ENCODE assay signal across 16 cellular contexts in the genomic region with DNA sequence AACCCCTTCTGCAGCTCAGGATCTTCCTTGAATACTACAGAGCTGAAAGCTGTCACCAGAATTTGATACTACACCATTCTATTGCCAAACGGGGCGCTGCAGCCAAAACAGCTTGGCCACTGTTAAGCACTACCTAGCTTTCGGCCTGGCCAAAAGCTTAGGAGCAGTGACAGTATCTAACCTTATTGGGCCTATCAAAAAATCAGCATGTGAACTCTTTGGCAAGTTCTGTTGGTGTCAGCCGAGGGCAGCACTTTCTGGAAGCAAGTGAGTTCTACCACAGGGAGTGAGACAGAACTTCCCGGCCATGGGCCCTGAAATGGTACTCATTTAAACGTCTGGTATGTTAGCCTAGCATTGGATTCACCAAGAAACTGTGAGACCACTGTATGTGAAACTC. TPM values are rescaled to one million over a fixed set of nuclear protein-coding genes. Genes with fewer than 3 reads are reported as not detected.
A peak's percentile ranks its signal among the peaks of the same experiment; 100 is the strongest.
DNase-seq lines count a peak whose midpoint lies in the region; ATAC-seq, FAIRE-seq and TF ChIP-seq lines count a peak whose summit lies in the region.
"Had no signal": no experiment of that assay in that cellular context is flagged by ENCODE, and none has a peak within 500 bp of the region (broad histone marks: within the 10 kb centered on the region; RNA-seq: fewer than 3 reads in every experiment).

No MANE protein-coding gene starts in this region.

- intact Hi-C loops in K562 (cut with micrococcal nuclease) (no loop called here), mucosa of descending colon (cut with DNase I, micrococcal nuclease) (no loop called here)

- H3K4me2 ChIP-seq in K562 (ENCODE audit: insufficient read depth, low read length): no peak overlapping the region; the same call in 1 of the 2 replicates
- H3K4me2 ChIP-seq: BLaER1 treated with 17β-estradiol and CSF1 and Interleukin-3, amounts not matched to agents 10 nM and 100 nM had no signal

- no peak for TF ChIP-seq RAD21 in K562 (CRISPR knock-in tag; conservative IDR thresholded peaks at IDR 0.05 in 1 of 2, IDR thresholded peaks at IDR 0.05 in 1 of 2)

- peaks cover 3% of the 10 kb centered on the region for H3K9me3 Mint-ChIP-seq in stimulated activated memory B cell treated with anti-CD40 and anti-IgM and Interleukin-4, amounts not matched to agents 10 μg/mL and 1 μg/mL and 100 μg/mL, for 72 hours
- H3K9me3 Mint-ChIP-seq: activated naive CD4-positive, alpha-beta T cell treated with anti-CD3 and anti-CD28 coated beads, Interleukin-2, amount 50 U/mL, for 24 hours had no signal

- H3K4me3 ChIP-seq in K562 (no peak overlapping the region), mucosa of descending colon (no peak overlapping the region)
- H3K4me3 ChIP-seq: BLaER1 treated with 17β-estradiol and CSF1 and Interleukin-3, amounts not matched to agents 10 nM and 100 nM; SJCRH30 had no signal

- ATAC-seq in GM18868 (IDR thresholded peaks at IDR 0.05; ENCODE audit: unreplicated experiment) (peak; percentile 24), K562 (peak; percentile 82), left lobe of liver (peak; percentile 98), HG03097 (IDR thresholded peaks at IDR 0.05; ENCODE audit: low FRiP score, unreplicated experiment) (no peak), mucosa of descending colon (no peak)
- no peak for ATAC-seq in stimulated activated memory B cell treated with anti-CD40 and anti-IgM and Interleukin-4, amounts not matched to agents 10 μg/mL and 1 μg/mL and 100 μg/mL, for 72 hours

- TF ChIP-seq POLR2A in K562 (conservative IDR thresholded peaks at IDR 0.05): no peak

- no peak overlapping the region for H3K27ac Mint-ChIP-seq in stimulated activated memory B cell treated with anti-CD40 and anti-IgM and Interleukin-4, amounts not matched to agents 10 μg/mL and 1 μg/mL and 100 μg/mL, for 72 hours
- H3K27ac Mint-ChIP-seq: activated naive CD4-positive, alpha-beta T cell treated with anti-CD3 and anti-CD28 coated beads, Interleukin-2, amount 50 U/mL, for 24 hours had no signal

- no peaks in the 10 kb centered on the region for H3K79me2 ChIP-seq in K562 (ENCODE audit: control insufficient read depth, insufficient read depth, low read length)

- WGBS in K562 (ENCODE audit: insufficient coverage, low coverage, missing lambda C conversion rate): 8% methylated on average over 6 of the region's 6 CpGs

- no peak overlapping the region for H3K27ac ChIP-seq in K562 (ENCODE audit: extremely low read depth, low read depth, low read length)
- H3K27ac ChIP-seq: BLaER1 treated with 17β-estradiol and CSF1 and Interleukin-3, amounts not matched to agents 10 nM and 100 nM; SJCRH30 had no signal

- H2AFZ ChIP-seq in K562 (ENCODE audit: low read depth, low read length): peak overlapping the region; percentile 26; the same call in 1 of the 2 replicates

- no peaks in the 10 kb centered on the region for H3K9me3 ChIP-seq in K562 (replicated peaks; ENCODE audit: control insufficient read depth, insufficient read depth, low read depth, low read length)
- no peaks in the 10 kb centered on the region for H3K9me3 ChIP-seq in mucosa of descending colon
- H3K9me3 ChIP-seq: SJCRH30 had no signal

- H3K4me1 Mint-ChIP-seq in stimulated activated memory B cell treated with anti-CD40 and anti-IgM and Interleukin-4, amounts not matched to agents 10 μg/mL and 1 μg/mL and 100 μg/mL, for 72 hours: no peaks in the 10 kb centered on the region
- H3K4me1 Mint-ChIP-seq: activated naive CD4-positive, alpha-beta T cell treated with anti-CD3 and anti-CD28 coated beads, Interleukin-2, amount 50 U/mL, for 24 hours had no signal

- H3K9me1 ChIP-seq in K562 (ENCODE audit: control insufficient read depth, insufficient read depth, low read length): no peaks in the 10 kb centered on the region

- TF ChIP-seq EP300 in K562 (IDR thresholded peaks at IDR 0.05; ENCODE audit: low read length): no peak

- no TSS peak for BruUV-seq in K562 (replicated peaks; lab: Mats Ljungman, UMichigan)

- peak; percentile 6 for FAIRE-seq in K562 (lab: Jason Lieb, UNC)
- FAIRE-seq: HTR-8/SVneo, TTC549 had no signal

- no peak for DNase-seq in K562 (ENCODE audit: extremely low read depth in 1 of 4, low spot score in 3 of 4)
- DNase-seq in left lobe of liver (ENCODE audit: low spot score): peak; percentile 80
- no peak for DNase-seq in NCI-H1092 treated with DMSO at 0.1 percent for 48 hours (lab: John Stamatoyannopoulos, UW)
- DNase-seq in NCI-H187 (lab: John Stamatoyannopoulos, UW): no peak
- no peak for DNase-seq in mucosa of descending colon
- DNase-seq: islet precursor cell, NCI-H1417, SJCRH30 had no signal

- TF ChIP-seq CTCF in K562 (IDR thresholded peaks at IDR 0.05 in 2 of 3, conservative IDR thresholded peaks at IDR 0.05 in 1 of 3; ENCODE audit: insufficient read depth in 2 of 3, low read depth in 1 of 3, low read length in 3 of 3): no peak; a peak in 1 of 6 replicates
- no peak for TF ChIP-seq CTCF in mucosa of descending colon (IDR thresholded peaks at IDR 0.05)

- peaks cover 11% of the 10 kb centered on the region for H3K27me3 Mint-ChIP-seq in stimulated activated memory B cell treated with anti-CD40 and anti-IgM and Interleukin-4, amounts not matched to agents 10 μg/mL and 1 μg/mL and 100 μg/mL, for 72 hours
- H3K27me3 Mint-ChIP-seq: activated naive CD4-positive, alpha-beta T cell treated with anti-CD3 and anti-CD28 coated beads, Interleukin-2, amount 50 U/mL, for 24 hours had no signal

- H3K4me3 Mint-ChIP-seq in stimulated activated memory B cell treated with anti-CD40 and anti-IgM and Interleukin-4, amounts not matched to agents 10 μg/mL and 1 μg/mL and 100 μg/mL, for 72 hours: peak overlapping the region; percentile 43
- H3K4me3 Mint-ChIP-seq: activated naive CD4-positive, alpha-beta T cell treated with anti-CD3 and anti-CD28 coated beads, Interleukin-2, amount 50 U/mL, for 24 hours; neural crest cell had no signal

- H4K20me1 ChIP-seq in K562 (replicated peaks; ENCODE audit: control insufficient read depth, insufficient read depth, low read length): no peaks in the 10 kb centered on the region
- H4K20me1 ChIP-seq: BLaER1 treated with 17β-estradiol and CSF1 and Interleukin-3, amounts not matched to agents 10 nM and 100 nM had no signal

- H3K27me3 ChIP-seq in K562 (ENCODE audit: control insufficient read depth in 2 of 2, insufficient read depth in 2 of 2, low read length in 2 of 2): peaks cover 0 to under 1% of the 10 kb centered on the region in 2 experiments; a peak in 1 of 5 replicates
- H3K27me3 ChIP-seq: BLaER1 treated with 17β-estradiol and CSF1 and Interleukin-3, amounts not matched to agents 10 nM and 100 nM; SJCRH30 had no signal

- H3K36me3 Mint-ChIP-seq in stimulated activated memory B cell treated with anti-CD40 and anti-IgM and Interleukin-4, amounts not matched to agents 10 μg/mL and 1 μg/mL and 100 μg/mL, for 72 hours: peaks cover 7% of the 10 kb centered on the region
- H3K36me3 Mint-ChIP-seq: activated naive CD4-positive, alpha-beta T cell treated with anti-CD3 and anti-CD28 coated beads, Interleukin-2, amount 50 U/mL, for 24 hours had no signal

- in situ Hi-C loops in K562 (cut with MboI): no loop called here

- CTCF ChIA-PET in K562 (lab: Yijun Ruan, JAX; ENCODE audit: low intra/inter-chr PET ratio): no interaction called here

- H3K36me3 ChIP-seq in K562 (ENCODE audit: control insufficient read depth, insufficient read depth, low read length) (no peaks in the 10 kb centered on the region), mucosa of descending colon (ENCODE audit: low read depth) (no peaks in the 10 kb centered on the region)
- H3K36me3 ChIP-seq: BLaER1 treated with 17β-estradiol and CSF1 and Interleukin-3, amounts not matched to agents 10 nM and 100 nM; SJCRH30 had no signal

- H3K4me1 ChIP-seq in K562 (replicated peaks in 1 of 2; ENCODE audit: control insufficient read depth in 2 of 2, insufficient read depth in 2 of 2, low read length in 2 of 2): no peaks in the 10 kb centered on the region
- H3K4me1 ChIP-seq in mucosa of descending colon (ENCODE audit: low read depth): no peaks in the 10 kb centered on the region
- H3K4me1 ChIP-seq: BLaER1 treated with 17β-estradiol and CSF1 and Interleukin-3, amounts not matched to agents 10 nM and 100 nM; SJCRH30 had no signal

- no peak overlapping the region; a peak in 1 of 4 replicates for H3K9ac ChIP-seq in K562 (ENCODE audit: insufficient read depth in 1 of 2, low read depth in 2 of 2, low read length in 2 of 2)
- H3K9ac ChIP-seq: BLaER1 treated with 17β-estradiol and CSF1 and Interleukin-3, amounts not matched to agents 10 nM and 100 nM had no signal

- POLR2A ChIA-PET in K562 (lab: Yijun Ruan, JAX): no interaction called here

TF ChIP-seq in K562, 482 proteins besides CTCF, POLR2A, EP300 and RAD21 (continues in another document):
- no peak for TF ChIP-seq E2F3 (CRISPR knock-in tag; IDR thresholded peaks at IDR 0.05)
- no peak for TF ChIP-seq ARID2 (IDR thresholded peaks at IDR 0.05)
- no peak for TF ChIP-seq SIN3B (IDR thresholded peaks at IDR 0.05; ENCODE audit: low read depth)
- TF ChIP-seq IFI16 (CRISPR knock-in tag; IDR thresholded peaks at IDR 0.05): no peak
- no peak for TF ChIP-seq CBX3 (IDR thresholded peaks at IDR 0.05; ENCODE audit: borderline replicate concordance in 1 of 2, low read length in 2 of 2)

RNA-seq across cellular contexts. Expression of a gene that starts 16.1 kb away (rescaled TPM):
- 7.8 and 12.5 TPM in 2 replicates for total RNA-seq in K562 (2011; cell fraction: chromatin; rRNA removed; ENCODE audit: low replicate concordance)
- total RNA-seq in K562 (2011; cell fraction: nucleolus; rRNA removed): 7.5 and 10.7 TPM in 2 replicates
- total RNA-seq in K562 (2011; cell fraction: nucleoplasm; rRNA removed): 10.3 and 13.1 TPM in 2 replicates
- 15.1 and 15.7 TPM in 2 replicates for total RNA-seq in K562 (2014; rRNA removed)
- 26.1 and 29.5 TPM in 2 replicates for total RNA-seq in K562 (2014; rRNA removed; fragmentation: Illumina TruSeq; extraction: Trizol)
- 19.5 and 20.8 TPM in 2 replicates for total RNA-seq in K562 (2015; rRNA removed; fragmentation: Illumina TruSeq; extraction: Trizol)
- total RNA-seq in K562 (2021): 24.6 and 26.6 TPM in 2 replicates
- 17.9 and 24.3 TPM in 2 replicates for polyA plus RNA-seq in K562 (2011; rRNA removed)
- polyA plus RNA-seq in K562 (2011; cell fraction: cytosol; rRNA removed): 13.6 and 13.7 TPM in 2 replicates
- 10.6 and 11.9 TPM in 2 replicates for polyA plus RNA-seq in K562 (2011; cell fraction: nucleus; rRNA removed)
- 26.7 and 33.6 TPM in 2 replicates for polyA plus RNA-seq in K562 (2012)
- 28.6 and 28.7 TPM in 2 replicates for polyA plus RNA-seq in K562 (2014; fragmentation: Illumina TruSeq; extraction: Trizol)
- polyA plus RNA-seq in K562 (2014; fragmentation: Nextera tagmentation; extraction: Ambion mirVana): 10 to 100 TPM; 27.7 to 38.4 TPM
- polyA plus RNA-seq in K562 (2014; rRNA removed): 14.5 and 14.6 TPM in 2 replicates
- 24.2 and 25.9 TPM in 2 replicates for polyA minus RNA-seq in K562 (2011; rRNA and poly(A)+ RNA removed)
- 20.3 and 24.0 TPM in 2 replicates for polyA minus RNA-seq in K562 (2011; cell fraction: cytosol; rRNA and poly(A)+ RNA removed)
- polyA minus RNA-seq in K562 (2011; cell fraction: nucleus; rRNA and poly(A)+ RNA removed): 15.1 and 16.0 TPM in 2 replicates
- total RNA-seq in left lobe of liver: 6.6 TPM
- 100 to 1,000 TPM in 1 of 3 donors, 10 to 100 TPM in 2; 16.6 to 132 (median 26.1) TPM for total RNA-seq in mucosa of descending colon

Comparison
In these comparisons a context has a peak if more than half of its experiments do, and no peak if none do; other contexts are left out.
1. ATAC-seq: peak in GM18868 (single experiment), K562 (single experiment) and left lobe of liver (single experiment); none in stimulated activated memory B cell treated with anti-CD40 and anti-IgM and Interleukin-4, amounts not matched to agents 10 μg/mL and 1 μg/mL and 100 μg/mL, for 72 hours (single experiment), HG03097 (single experiment) and mucosa of descending colon (single experiment).